ENCODE assay signal across 21 cellular contexts in the genomic region with DNA sequence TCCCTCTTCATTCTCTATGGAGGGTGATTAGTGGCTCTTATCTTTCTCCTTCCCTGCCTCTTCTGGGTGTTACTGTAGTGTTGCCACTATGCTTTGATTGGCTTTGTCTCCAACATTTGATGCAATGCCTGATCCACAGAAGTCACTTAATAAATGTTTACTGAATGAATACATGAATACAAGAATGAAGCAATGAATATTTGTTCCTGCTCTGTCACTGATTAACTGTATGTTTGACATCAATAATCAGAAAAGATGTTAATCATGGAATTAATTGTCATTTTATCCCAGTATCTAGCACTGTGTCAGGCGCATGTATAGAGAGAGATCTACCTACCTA. TPM values are rescaled to one million over a fixed set of nuclear protein-coding genes. Genes with fewer than 3 reads are reported as not detected.
DNase-seq lines count a peak whose midpoint lies in the region; ATAC-seq, FAIRE-seq and TF ChIP-seq lines count a peak whose summit lies in the region.
"Had no signal": no experiment of that assay in that cellular context is flagged by ENCODE, and none has a peak within 500 bp of the region (broad histone marks: within the 10 kb centered on the region; RNA-seq: fewer than 3 reads in every experiment).

No MANE protein-coding gene starts in this region.

- peaks cover 26% of the 10 kb centered on the region for H3K4me1 ChIP-seq in SJSA1 (replicated peaks)

- FAIRE-seq in H54 (lab: Jason Lieb, UNC): peak; percentile 38
- FAIRE-seq: GM12891, H1 had no signal

- no peaks in the 10 kb centered on the region for H3K27me3 ChIP-seq in SJSA1 (replicated peaks)
- H3K27me3 ChIP-seq: left lung had no signal

- H3K9me3 ChIP-seq in SJSA1 (replicated peaks): no peaks in the 10 kb centered on the region
- H3K9me3 ChIP-seq: left lung had no signal

- no peak for ATAC-seq in HG03565 (IDR thresholded peaks at IDR 0.05; ENCODE audit: unreplicated experiment)
- ATAC-seq in GM18909 (IDR thresholded peaks at IDR 0.05; ENCODE audit: poor library complexity, unreplicated experiment): no peak
- ATAC-seq: activated CD8-positive, alpha-beta T cell treated with anti-CD3 and anti-CD28 coated beads for 36 hours; naive thymus-derived CD8-positive, alpha-beta T cell had no signal

- no peaks in the 10 kb centered on the region for H3K36me3 ChIP-seq in SJSA1
- H3K36me3 ChIP-seq: left lung had no signal

- H3K27ac ChIP-seq in SJSA1 (peak overlapping the region; percentile 11; the same call in 1 of the 2 replicates), substantia nigra (ENCODE audit: low read depth, low read length, poor library complexity, severe bottlenecking) (peak overlapping the region; percentile 55)
- H3K27ac ChIP-seq: left lung, SK-N-MC had no signal

- H3K4me3 ChIP-seq in SJSA1: no peak overlapping the region
- H3K4me3 ChIP-seq: left lung, SK-N-MC had no signal

- no peak for TF ChIP-seq POLR2A in H54 (IDR thresholded peaks at IDR 0.05; ENCODE audit: low read depth, low read length)

- DNase-seq in H54 (ENCODE audit: insufficient read length, low spot score) (no peak), SJSA1 (ENCODE audit: low read depth in 1 of 2, low spot score in 2 of 2) (no peak), inferior parietal cortex (ENCODE audit: extremely low spot score) (peak; percentile 4), substantia nigra (lab: John Stamatoyannopoulos, UW) (no peak), NCI-H2227 treated with DMSO at 0.1 percent for 48 hours (lab: John Stamatoyannopoulos, UW) (no peak)
- DNase-seq: activated CD4-positive, CD25-positive, alpha-beta regulatory T cell treated with anti-CD3 and anti-CD28 coated beads, Interleukin-2, amount 50 U/mL, for 72 hours; activated CD8-positive, alpha-beta T cell treated with anti-CD3 and anti-CD28 coated beads for 36 hours; CD4-positive, alpha-beta memory T cell; left lung; midbrain; naive thymus-derived CD8-positive, alpha-beta T cell; NCI-H1105; NCI-H526 treated with DMSO at 0.1 percent for 48 hours; retina; stimulated activated CD4-positive, alpha-beta T cell treated with anti-CD3 and anti-CD28 coated beads, Interleukin-2, amount 100 ng/mL, for 24 hours; T-helper 2 cell had no signal

RNA-seq across cellular contexts. Expression of a gene that starts 4.3 kb away (rescaled TPM):
- 0.97 TPM in 1 of 2 replicates, not detected in the other for total RNA-seq in SJSA1 (2014; rRNA removed; shearing (Covaris generic))
